Comparison of ENCODE assay signal across 18 cellular contexts in genomic region chr2:188971316-188971930, GRCh38. TPM values are rescaled to one million over a fixed set of nuclear protein-coding genes. Genes with fewer than 3 reads are reported as not detected.
DNase-seq lines count a peak whose midpoint lies in the region; ATAC-seq and TF ChIP-seq lines count a peak whose summit lies in the region.
"Had no signal": no experiment of that assay in that cellular context is flagged by ENCODE, and none has a peak within 500 bp of the region (broad histone marks: within the 10 kb centered on the region; RNA-seq: fewer than 3 reads in every experiment).

No MANE protein-coding gene starts in this region.

- WGBS in psoas muscle, 3 donors, result 30 to 51% (median 40%) methylated on average over 3 of the region's 3 CpGs

- peak; percentile 28 for DNase-seq in left ventricle myocardium superior
- DNase-seq in psoas muscle, result peak in 1 of 2 donors; percentile 46
- DNase-seq in NCI-H446 treated with DMSO at 0.1 percent for 48 hours (lab: John Stamatoyannopoulos, UW), result no peak
- DNase-seq in activated effector memory CD4-positive, alpha-beta T cell treated with Interleukin-2 at 50 U/mL for 16 hours, result no peak
- DNase-seq in SHP77 (lab: John Stamatoyannopoulos, UW), result no peak
- DNase-seq: activated naive CD4-positive, alpha-beta T cell treated with Interleukin-2 at 50 U/mL for 16 hours; aorta; CD4-positive, alpha-beta T cell; foreskin melanocyte; MM.1S; NCI-H1930; spleen had no signal

- H3K4me1 ChIP-seq in ACC112 (ENCODE audit: control insufficient read depth, insufficient read depth, low read length, unreplicated experiment) (peaks cover 45% of the 10 kb centered on the region), psoas muscle (no peaks in the 10 kb centered on the region)
- H3K4me1 ChIP-seq: parathyroid adenoma, spleen had no signal

- no peak for ATAC-seq in SK-N-SH treated with all-trans-retinoic acid at 6 μM for 48 hours
- ATAC-seq in left ventricle myocardium superior, result no peak
- no peak for ATAC-seq in psoas muscle
- ATAC-seq in HG03135 (IDR thresholded peaks at IDR 0.05; ENCODE audit: unreplicated experiment), result no peak

- H3K79me2 ChIP-seq in ACC112 (ENCODE audit: control insufficient read depth, insufficient read depth, low read length, unreplicated experiment), result peaks cover 31% of the 10 kb centered on the region
- H3K79me2 ChIP-seq: parathyroid adenoma had no signal

- no peaks in the 10 kb centered on the region for H3K36me3 ChIP-seq in ACC112 (ENCODE audit: insufficient read depth, low read length)
- H3K36me3 ChIP-seq in psoas muscle (ENCODE audit: insufficient read depth in 1 of 2, low read depth in 1 of 2), result no peaks in the 10 kb centered on the region
- H3K36me3 ChIP-seq: spleen had no signal

- TF ChIP-seq CTCF in psoas muscle (IDR thresholded peaks at IDR 0.05), result no peak

- peak overlapping the region; percentile 58 for H2AFZ ChIP-seq in ACC112 (ENCODE audit: low read length, unreplicated experiment)
- H2AFZ ChIP-seq: parathyroid adenoma had no signal

- H3K27me3 ChIP-seq in ACC112 (ENCODE audit: insufficient read depth, low read length) (no peaks in the 10 kb centered on the region), psoas muscle (ENCODE audit: insufficient read depth in 3 of 3, low read length in 2 of 3) (no peaks in the 10 kb centered on the region)
- H3K27me3 ChIP-seq: spleen had no signal

- intact Hi-C loops in left ventricle myocardium superior (cut with micrococcal nuclease), result loop anchor here (10.0 kb wide), 2 partner anchors 187 to 447 kb away; no protein-coding TSS in a partner anchor
- intact Hi-C loops in psoas muscle (cut with DNase I), result loop anchor here (10.0 kb wide), 3 partner anchors 187 to 787 kb away; no protein-coding TSS in a partner anchor

- H3K4me3 ChIP-seq in ACC112 (ENCODE audit: low read depth, low read length) (peak overlapping the region; percentile 67; the same call in 1 of the 2 replicates), psoas muscle (no peak overlapping the region)
- H3K4me3 ChIP-seq: spleen had no signal

- H3K27ac ChIP-seq in ACC112 (ENCODE audit: low read depth, low read length) (peak overlapping the region; percentile 78), psoas muscle (peak overlapping the region; percentile 10)
- H3K27ac ChIP-seq: parathyroid adenoma, RWPE1 had no signal

- H3K9me3 ChIP-seq in psoas muscle, result no peaks in the 10 kb centered on the region
- H3K9me3 ChIP-seq: spleen had no signal

TF ChIP-seq in SK-N-SH treated with all-trans-retinoic acid at 6 μM for 48 hours, 23 proteins besides CTCF, POLR2A, EP300 and RAD21:
- TF ChIP-seq ISL1 (CRISPR knock-in tag; IDR thresholded peaks at IDR 0.05), result peak; percentile 78
- no peak for TF ChIP-seq ZNF565 (CRISPR knock-in tag; conservative IDR thresholded peaks at IDR 0.05; ENCODE audit: low read depth)

RNA-seq across cellular contexts. Expression of gene COL3A1, which starts 2.8 kb away (rescaled TPM):
- 51.8 TPM for total RNA-seq in left ventricle myocardium superior
- total RNA-seq in psoas muscle, result 10 to 100 TPM; 17.9 to 73.1 (median 45.8) TPM
- polyA plus RNA-seq in psoas muscle, result 10 to 100 TPM in 2 of 3 donors, 1 to 10 TPM in 1; 9.4 to 29.0 (median 11.2) TPM
- total RNA-seq: CD4-positive, alpha-beta T cell; T-helper 1 cell treated with Interleukin-12 subunit alpha and Interleukin-12 subunit beta and Interleukin-4 antibody, amounts not matched to agents 30 ng/mL and 1 ng/mL, for 36 hours had no signal
